In genomic region chr7:12683678-12684077, GRCh38 we compare ENCODE assay signal across 9 cellular contexts. TPM values are rescaled to one million over a fixed set of nuclear protein-coding genes. Genes with fewer than 3 reads are reported as not detected.
DNase-seq lines count a peak whose midpoint lies in the region; ATAC-seq, FAIRE-seq and TF ChIP-seq lines count a peak whose summit lies in the region.
"Had no signal": no experiment of that assay in that cellular context is flagged by ENCODE, and none has a peak within 500 bp of the region (broad histone marks: within the 10 kb centered on the region; RNA-seq: fewer than 3 reads in every experiment).

No MANE protein-coding gene starts in this region.

- TF ChIP-seq CTCF in D721Med (IDR thresholded peaks at IDR 0.05; ENCODE audit: insufficient read depth, missing control alignments) (peak; percentile 36), nephron progenitor cell (IDR thresholded peaks at IDR 0.05) (peak; percentile 16)

- no peak for ATAC-seq in central memory CD8-positive, alpha-beta T cell (replicated peaks; ENCODE audit: extremely low read depth, poor library complexity, severe bottlenecking)
- ATAC-seq in GM18873 (IDR thresholded peaks at IDR 0.05; ENCODE audit: low FRiP score, unreplicated experiment) (no peak), HG03159 (IDR thresholded peaks at IDR 0.05; ENCODE audit: unreplicated experiment) (no peak)

- H3K9me3 Mint-ChIP-seq in IgD-negative memory B cell = peaks cover 0 to 3% (median 0%) of the 10 kb centered on the region in 3 donors
- H3K9me3 Mint-ChIP-seq in central memory CD8-positive, alpha-beta T cell = no peaks in the 10 kb centered on the region
- H3K9me3 Mint-ChIP-seq in nephron progenitor cell = peaks cover 4% of the 10 kb centered on the region

- H3K27ac Mint-ChIP-seq in IgD-negative memory B cell (peak overlapping the region; percentile 96 to 99 (median 98)), nephron progenitor cell (no peak overlapping the region)
- H3K27ac Mint-ChIP-seq in central memory CD8-positive, alpha-beta T cell (ENCODE audit: low read depth) = peak overlapping the region; percentile 48

- H3K4me3 Mint-ChIP-seq in IgD-negative memory B cell = peak overlapping the region in 1 of 4 donors; percentile 82
- no peak overlapping the region for H3K4me3 Mint-ChIP-seq in central memory CD8-positive, alpha-beta T cell
- no peak overlapping the region for H3K4me3 Mint-ChIP-seq in nephron progenitor cell

- H3K27me3 Mint-ChIP-seq in IgD-negative memory B cell = peaks cover 3% of the 10 kb centered on the region
- no peaks in the 10 kb centered on the region for H3K27me3 Mint-ChIP-seq in central memory CD8-positive, alpha-beta T cell
- H3K27me3 Mint-ChIP-seq in nephron progenitor cell (ENCODE audit: low read depth, poor library complexity) = peaks cover 7% of the 10 kb centered on the region

- H3K36me3 Mint-ChIP-seq in IgD-negative memory B cell (peaks cover 5% of the 10 kb centered on the region), nephron progenitor cell (ENCODE audit: low read depth) (no peaks in the 10 kb centered on the region)
- peaks cover 22% of the 10 kb centered on the region for H3K36me3 Mint-ChIP-seq in central memory CD8-positive, alpha-beta T cell (ENCODE audit: insufficient read depth)

- DNase-seq in D721Med (ENCODE audit: insufficient read length, low spot score) (no peak), nephron progenitor cell (no peak), MV-4-11 (lab: John Stamatoyannopoulos, UW) (no peak)
- DNase-seq in central memory CD8-positive, alpha-beta T cell (ENCODE audit: low spot score in 2 of 2) = no peak
- DNase-seq: activated T-cell treated with anti-CD3 and anti-CD28 coated beads, Interleukin-2, amount 50 U/mL, for 1 hour had no signal

- FAIRE-seq in D721Med (lab: Jason Lieb, UNC) = no peak
- FAIRE-seq: frontal cortex had no signal

- H3K4me1 Mint-ChIP-seq in IgD-negative memory B cell (peaks cover 20 to 40% (median 30%) of the 10 kb centered on the region in 3 donors), nephron progenitor cell (peaks cover 19% of the 10 kb centered on the region)
- H3K4me1 Mint-ChIP-seq in central memory CD8-positive, alpha-beta T cell = peaks cover 19% of the 10 kb centered on the region

RNA-seq across cellular contexts. Expression of gene ARL4A, which starts 3.8 kb away (rescaled TPM):
- 114 TPM for polyA plus RNA-seq in IgD-negative memory B cell
